ENCODE assay signal across 8 cellular contexts in the genomic region with DNA sequence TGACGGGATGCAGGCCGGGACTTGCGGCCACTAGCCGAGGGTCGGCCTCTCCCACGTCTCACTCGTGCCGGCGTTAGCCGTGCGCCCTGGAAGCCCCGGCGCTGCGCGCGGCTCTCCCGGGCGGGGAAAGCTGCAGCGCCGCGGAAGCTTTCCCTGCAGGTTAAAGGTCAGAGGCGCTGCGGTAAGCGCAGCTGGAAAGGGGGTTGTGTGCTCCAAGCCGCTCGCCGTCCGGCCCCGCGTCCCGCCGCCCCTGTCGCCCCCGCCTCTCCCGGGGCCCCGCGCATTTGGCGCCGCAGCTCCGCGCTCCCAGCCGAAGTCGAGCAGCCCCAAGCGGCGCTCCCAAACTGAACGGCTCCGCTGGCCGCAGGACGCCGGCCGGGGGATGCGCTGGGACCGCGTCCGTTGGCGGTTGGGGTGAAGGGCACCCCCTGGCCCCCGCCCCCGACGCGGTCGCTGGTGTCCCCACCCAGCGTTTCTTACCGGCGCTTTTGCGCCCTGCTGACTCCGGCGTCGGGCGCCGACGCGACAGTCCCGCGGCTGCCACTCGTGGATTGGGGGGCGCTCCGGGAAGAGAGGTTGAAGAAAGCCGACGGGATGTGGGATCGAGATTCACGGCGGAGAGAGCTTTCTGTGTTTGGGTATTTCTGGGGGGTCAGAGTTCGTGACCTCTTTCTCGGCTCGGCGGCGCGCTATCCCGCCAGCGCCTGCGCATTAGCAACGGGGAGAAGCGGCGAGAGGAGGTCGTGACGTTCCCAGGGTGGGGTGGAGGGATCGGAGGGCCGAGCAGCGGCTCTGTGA. TPM values are rescaled to one million over a fixed set of nuclear protein-coding genes. Genes with fewer than 3 reads are reported as not detected.
A peak's percentile ranks its signal among the peaks of the same experiment; 100 is the strongest.
DNase-seq lines count a peak whose midpoint lies in the region; TF ChIP-seq lines count a peak whose summit lies in the region.

A gene (minus strand): TSS at position 719 of the 798 bp plus-strand sequence. CDS start 6,234 bp downstream, outside the sequence.

- H3K27me3 Mint-ChIP-seq in activated naive CD4-positive, alpha-beta T cell treated with anti-CD3 and anti-CD28 coated beads, Interleukin-2, amount 10 ng/mL, durations not matched to agents 7 days and 5 days = peaks cover 3% of the 10 kb centered on the region

- H3K36me3 Mint-ChIP-seq in activated naive CD4-positive, alpha-beta T cell treated with anti-CD3 and anti-CD28 coated beads, Interleukin-2, amount 10 ng/mL, durations not matched to agents 7 days and 5 days = peaks cover 10% of the 10 kb centered on the region

- POLR2A ChIA-PET in HEK293T (lab: Yijun Ruan, JAX) = interaction anchor here (0.9 to 1.8 kb wide), 5 partner anchors 12 to 401 kb away, joined by 3 to 10 read pairs (median 5); a partner anchor contains a TSS

- peaks cover 8% of the 10 kb centered on the region for H3K4me1 ChIP-seq in suprapubic skin

- H3K27ac ChIP-seq in SK-N-MC (no peak within 1 kb of the TSS), suprapubic skin (peak within 1 kb of the TSS; percentile 87)

- no peak for TF ChIP-seq CTCF in suprapubic skin (IDR thresholded peaks at IDR 0.05)

- no peak for TF ChIP-seq EP300 in suprapubic skin (IDR thresholded peaks at IDR 0.05)

- H3K4me3 Mint-ChIP-seq in activated naive CD4-positive, alpha-beta T cell treated with anti-CD3 and anti-CD28 coated beads, Interleukin-2, amount 10 ng/mL, durations not matched to agents 7 days and 5 days = peak within 1 kb of the TSS; percentile 90

- no peaks in the 10 kb centered on the region for H3K9me3 Mint-ChIP-seq in activated naive CD4-positive, alpha-beta T cell treated with anti-CD3 and anti-CD28 coated beads, Interleukin-2, amount 10 ng/mL, durations not matched to agents 7 days and 5 days

- H3K36me3 ChIP-seq in SK-N-MC (ENCODE audit: insufficient read depth, low read length) (no peaks in the 10 kb centered on the region), suprapubic skin (no peaks in the 10 kb centered on the region)

- CTCF ChIA-PET in HEK293T (lab: Yijun Ruan, JAX) = interaction anchor here (0.6 to 1.3 kb wide), 7 partner anchors 10 to 466 kb away, joined by 3 to 12 read pairs (median 4); no protein-coding TSS in a partner anchor
- CTCF ChIA-PET in activated naive CD4-positive, alpha-beta T cell treated with anti-CD3 and anti-CD28 coated beads, Interleukin-2, amount 10 ng/mL, durations not matched to agents 7 days and 5 days (lab: Charles Lee) = interaction anchor here (0.9 to 2.0 kb wide), 8 partner anchors 10 to 242 kb away, joined by 3 to 7 read pairs (median 3); no protein-coding TSS in a partner anchor

- DNase-seq in GF-D8 (lab: John Stamatoyannopoulos, UW) (peak; percentile 85), HEK293T (ENCODE audit: extremely low spot score) (peak; percentile 98), NAMALWA (ENCODE audit: low spot score) (peak; percentile 95), SK-N-MC (ENCODE audit: low read depth, low spot score) (peak; percentile 34), germinal center (ENCODE audit: low spot score) (peak; percentile 98), non-pigmented ciliary epithelial cell (ENCODE audit: low read depth) (peak; percentile 61), suprapubic skin (ENCODE audit: low spot score in 2 of 2) (peak; percentile 93)
- peak; percentile 96 for DNase-seq in activated naive CD4-positive, alpha-beta T cell treated with anti-CD3 and anti-CD28 coated beads, Interleukin-2, amount 10 ng/mL, durations not matched to agents 7 days and 5 days

- TF ChIP-seq POLR2A in suprapubic skin (IDR thresholded peaks at IDR 0.05) = no peak

- H3K9me3 ChIP-seq in SK-N-MC (ENCODE audit: low read depth, low read length) = no peaks in the 10 kb centered on the region
- no peaks in the 10 kb centered on the region for H3K9me3 ChIP-seq in suprapubic skin

- WGBS in suprapubic skin = 0% methylated on average over 28 of the region's 99 CpGs

- no peaks in the 10 kb centered on the region for H3K27me3 ChIP-seq in suprapubic skin

- H3K9ac ChIP-seq in SK-N-MC (ENCODE audit: insufficient read length) = peak within 1 kb of the TSS; percentile 85

- H3K4me3 ChIP-seq in SK-N-MC = peak within 1 kb of the TSS; percentile 91
- peak within 1 kb of the TSS; percentile 86 for H3K4me3 ChIP-seq in suprapubic skin

- peaks cover 26% of the 10 kb centered on the region for H3K4me1 Mint-ChIP-seq in activated naive CD4-positive, alpha-beta T cell treated with anti-CD3 and anti-CD28 coated beads, Interleukin-2, amount 10 ng/mL, durations not matched to agents 7 days and 5 days

- peak within 1 kb of the TSS; percentile 96 for H3K27ac Mint-ChIP-seq in activated naive CD4-positive, alpha-beta T cell treated with anti-CD3 and anti-CD28 coated beads, Interleukin-2, amount 10 ng/mL, durations not matched to agents 7 days and 5 days

TF ChIP-seq in HEK293T, 16 proteins besides CTCF, POLR2A, EP300 and RAD21:
- no peak for TF ChIP-seq SP1 (IDR thresholded peaks at IDR 0.05)
- TF ChIP-seq FOXM1 (IDR thresholded peaks at IDR 0.05; ENCODE audit: borderline replicate concordance) = no peak
- TF ChIP-seq SUZ12 (IDR thresholded peaks at IDR 0.05) = no peak
- TF ChIP-seq ZNF384 (IDR thresholded peaks at IDR 0.05) = no peak
- TF ChIP-seq ARNT (IDR thresholded peaks at IDR 0.05) = no peak
- TF ChIP-seq L3MBTL2 (conservative IDR thresholded peaks at IDR 0.05) = no peak
- no peak for TF ChIP-seq NFRKB (IDR thresholded peaks at IDR 0.05)
- no peak for TF ChIP-seq FOXK2 (IDR thresholded peaks at IDR 0.05)
- no peak for TF ChIP-seq TARDBP (IDR thresholded peaks at IDR 0.05)
- TF ChIP-seq HDGF (IDR thresholded peaks at IDR 0.05; ENCODE audit: borderline replicate concordance) = no peak

RNA-seq across cellular contexts. Expression of the gene that starts here (rescaled TPM):
- 10 to 100 TPM; 24.1 to 81.1 (median 29.4) TPM for total RNA-seq in suprapubic skin

Comparison
In these comparisons a context has a peak if more than half of its experiments do, and no peak if none do; other contexts are left out.
1. DNase-seq: peak in every context shown above with its lines; median percentile 98 in HEK293T; 98 in germinal center; 96 in activated naive CD4-positive, alpha-beta T cell treated with anti-CD3 and anti-CD28 coated beads, Interleukin-2, amount 10 ng/mL, durations not matched to agents 7 days and 5 days; 95 in NAMALWA; 93 in suprapubic skin; 85 in GF-D8; 61 in non-pigmented ciliary epithelial cell; 34 in SK-N-MC.